In genomic region chr6:14151773-14152172, GRCh38 we compare ENCODE assay signal across 16 cellular contexts. TPM values are rescaled to one million over a fixed set of nuclear protein-coding genes. Genes with fewer than 3 reads are reported as not detected.
DNase-seq lines count a peak whose midpoint lies in the region; ATAC-seq and TF ChIP-seq lines count a peak whose summit lies in the region.
"Had no signal": no experiment of that assay in that cellular context is flagged by ENCODE, and none has a peak within 500 bp of the region (broad histone marks: within the 10 kb centered on the region; RNA-seq: fewer than 3 reads in every experiment).

No MANE protein-coding gene starts in this region.

- TF ChIP-seq CTCF in A673 (conservative IDR thresholded peaks at IDR 0.05; ENCODE audit: low read depth, low read length) = no peak

- CTCF ChIA-PET in A673 (lab: Charles Lee) = no interaction called here

- H3K36me3 Mint-ChIP-seq in stimulated activated memory B cell treated with anti-CD40 and anti-IgM and Interleukin-4, amounts not matched to agents 10 μg/mL and 1 μg/mL and 100 μg/mL, for 72 hours = peaks cover 55% of the 10 kb centered on the region
- H3K36me3 Mint-ChIP-seq: CD8-positive, alpha-beta T cell had no signal

- H3K4me3 ChIP-seq in A673 (ENCODE audit: low read depth, low read length, poor library complexity, severe bottlenecking) = no peak overlapping the region
- no peak overlapping the region for H3K4me3 ChIP-seq in SK-N-MC
- H3K4me3 ChIP-seq: BLaER1 treated with 17β-estradiol and CSF1 and Interleukin-3, amounts not matched to agents 10 nM and 100 nM had no signal

- DNase-seq in A673 (ENCODE audit: low spot score) (no peak), SK-N-MC (ENCODE audit: low read depth, low spot score) (no peak), HUDEP-2 (lab: John Stamatoyannopoulos, UW; ENCODE audit: unreplicated experiment in 76 of 76) (no peak), NCI-H2171 treated with DMSO at 0.1 percent for 48 hours (lab: John Stamatoyannopoulos, UW) (no peak)
- DNase-seq: 8988T; AML-193; Caco-2; Calu3; CD4-positive, alpha-beta T cell; CD8-positive, alpha-beta T cell; DMS79 treated with DMSO at 0.1 percent for 48 hours; GF-D8 had no signal

- peak overlapping the region; percentile 70 for H3K27ac Mint-ChIP-seq in stimulated activated memory B cell treated with anti-CD40 and anti-IgM and Interleukin-4, amounts not matched to agents 10 μg/mL and 1 μg/mL and 100 μg/mL, for 72 hours
- H3K27ac Mint-ChIP-seq: B cell; CD4-positive, alpha-beta T cell; CD8-positive, alpha-beta T cell had no signal

- H3K4me3 Mint-ChIP-seq in stimulated activated memory B cell treated with anti-CD40 and anti-IgM and Interleukin-4, amounts not matched to agents 10 μg/mL and 1 μg/mL and 100 μg/mL, for 72 hours = no peak overlapping the region
- H3K4me3 Mint-ChIP-seq: B cell; CD4-positive, alpha-beta T cell; CD8-positive, alpha-beta T cell had no signal

- no peaks in the 10 kb centered on the region for H3K9me3 Mint-ChIP-seq in stimulated activated memory B cell treated with anti-CD40 and anti-IgM and Interleukin-4, amounts not matched to agents 10 μg/mL and 1 μg/mL and 100 μg/mL, for 72 hours
- H3K9me3 Mint-ChIP-seq: CD4-positive, alpha-beta T cell; CD8-positive, alpha-beta T cell had no signal

- H3K9me3 ChIP-seq in A673 (ENCODE audit: low read depth, low read length, poor library complexity, severe bottlenecking) = no peaks in the 10 kb centered on the region
- H3K9me3 ChIP-seq in SK-N-MC (ENCODE audit: low read depth, low read length) = no peaks in the 10 kb centered on the region
- H3K9me3 ChIP-seq: Caco-2 had no signal

- no peak for ATAC-seq in stimulated activated memory B cell treated with anti-CD40 and anti-IgM and Interleukin-4, amounts not matched to agents 10 μg/mL and 1 μg/mL and 100 μg/mL, for 72 hours
- ATAC-seq: CD8-positive, alpha-beta T cell had no signal

- H3K27me3 Mint-ChIP-seq in stimulated activated memory B cell treated with anti-CD40 and anti-IgM and Interleukin-4, amounts not matched to agents 10 μg/mL and 1 μg/mL and 100 μg/mL, for 72 hours = no peaks in the 10 kb centered on the region
- H3K27me3 Mint-ChIP-seq: B cell; CD4-positive, alpha-beta T cell had no signal

- intact Hi-C loops in A673 (cut with micrococcal nuclease; ENCODE audit: unreplicated experiment) = loop anchor here (5.0 kb wide), 1 partner anchor 231 kb away; no protein-coding TSS in a partner anchor

- peak overlapping the region; percentile 32 for H3K27ac ChIP-seq in A673 (ENCODE audit: low read depth, low read length, poor library complexity, severe bottlenecking)
- peak overlapping the region; percentile 85 for H3K27ac ChIP-seq in SK-N-MC
- H3K27ac ChIP-seq: BLaER1 treated with 17β-estradiol and CSF1 and Interleukin-3, amounts not matched to agents 10 nM and 100 nM; C4-2B had no signal

- no TSS peak for BruUV-seq in A673 (replicated peaks; lab: Mats Ljungman, UMichigan)

- POLR2A ChIA-PET in A673 (lab: Charles Lee; ENCODE audit: low non-redundant PET) = interaction anchor here (0.6 kb wide), 1 partner anchor 1398 kb away, joined by 7 read pairs; no protein-coding TSS in a partner anchor

- H3K36me3 ChIP-seq in A673 (ENCODE audit: insufficient read depth, low read length, poor library complexity, severe bottlenecking) = no peaks in the 10 kb centered on the region
- H3K36me3 ChIP-seq in SK-N-MC (ENCODE audit: insufficient read depth, low read length) = no peaks in the 10 kb centered on the region
- H3K36me3 ChIP-seq: BLaER1 treated with 17β-estradiol and CSF1 and Interleukin-3, amounts not matched to agents 10 nM and 100 nM had no signal

- peaks cover 44% of the 10 kb centered on the region for H3K4me1 Mint-ChIP-seq in stimulated activated memory B cell treated with anti-CD40 and anti-IgM and Interleukin-4, amounts not matched to agents 10 μg/mL and 1 μg/mL and 100 μg/mL, for 72 hours

- H3K9ac ChIP-seq in SK-N-MC (ENCODE audit: insufficient read length) = no peak overlapping the region
- H3K9ac ChIP-seq: BLaER1 treated with 17β-estradiol and CSF1 and Interleukin-3, amounts not matched to agents 10 nM and 100 nM had no signal

- H3K4me1 ChIP-seq in A673 (ENCODE audit: insufficient read depth, low read length, poor library complexity, severe bottlenecking) = peaks cover 38% of the 10 kb centered on the region
- H3K4me1 ChIP-seq: Caco-2 had no signal

- no peaks in the 10 kb centered on the region for H3K27me3 ChIP-seq in A673 (replicated peaks; ENCODE audit: insufficient read depth, low read depth, low read length, poor library complexity)
- H3K27me3 ChIP-seq: BLaER1 treated with 17β-estradiol and CSF1 and Interleukin-3, amounts not matched to agents 10 nM and 100 nM had no signal

RNA-seq across cellular contexts. Expression of gene CD83, which starts 34.2 kb away (rescaled TPM):
- 14.4 and 15.0 TPM in 2 replicates for total RNA-seq in A673 (2021)
